ENCODE assay signal across 7 cellular contexts in genomic region chr1:146987502-146987901, GRCh38. TPM values are rescaled to one million over a fixed set of nuclear protein-coding genes. Genes with fewer than 3 reads are reported as not detected.
DNase-seq lines count a peak whose midpoint lies in the region; ATAC-seq and TF ChIP-seq lines count a peak whose summit lies in the region.
"Not testable (repeated sequence)": the region's sequence is repeated elsewhere in the genome, so short reads cannot be mapped to it uniquely, and the experiment has no call there.

No MANE protein-coding gene starts in this region.

- H3K4me3 Mint-ChIP-seq in activated CD4-positive, alpha-beta T cell treated with anti-CD3 and anti-CD28 coated beads for 36 hours; activated CD4-positive, alpha-beta T cell treated with anti-CD3 and anti-CD28 coated beads, Interleukin-2, amount 10 ng/mL, durations not matched to agents 7 days and 5 days; activated T-cell treated with anti-CD3 and anti-CD28 coated beads, Interleukin-2, amount 50 U/mL, for 24 hours; central memory CD8-positive, alpha-beta T cell; memory B cell: not testable (repeated sequence)

- H3K36me3 Mint-ChIP-seq in activated CD4-positive, alpha-beta T cell treated with anti-CD3 and anti-CD28 coated beads for 36 hours (ENCODE audit: low read depth) = peaks cover 11% of the 10 kb centered on the region
- H3K36me3 Mint-ChIP-seq in activated CD4-positive, alpha-beta T cell treated with anti-CD3 and anti-CD28 coated beads, Interleukin-2, amount 10 ng/mL, durations not matched to agents 7 days and 5 days (ENCODE audit: low read depth) = peaks cover 14% of the 10 kb centered on the region
- H3K36me3 Mint-ChIP-seq in activated T-cell treated with anti-CD3 and anti-CD28 coated beads, Interleukin-2, amount 50 U/mL, for 24 hours (ENCODE audit: low read depth) = peaks cover 17% of the 10 kb centered on the region
- H3K36me3 Mint-ChIP-seq in central memory CD8-positive, alpha-beta T cell (ENCODE audit: insufficient read depth) = peaks cover 13% of the 10 kb centered on the region
- not testable (repeated sequence) for H3K36me3 Mint-ChIP-seq in memory B cell

- BruUV-seq in IMR-90 (replicated peaks; lab: Mats Ljungman, UMichigan) = not testable (repeated sequence)

- TF ChIP-seq RAD21 in IMR-90 (IDR thresholded peaks at IDR 0.05; ENCODE audit: low read length) = not testable (repeated sequence)

- not testable (repeated sequence) for H2AK9ac ChIP-seq in IMR-90 (replicated peaks; ENCODE audit: low read depth, low read length, poor library complexity)

- not testable (repeated sequence) for H3K4me1 ChIP-seq in IMR-90 (ENCODE audit: control insufficient read depth, insufficient read depth, low read length)

- H3K9me3 ChIP-seq in IMR-90 (ENCODE audit: control insufficient read depth, insufficient read depth, low read length) = not testable (repeated sequence)

- H4K91ac ChIP-seq in IMR-90 (ENCODE audit: insufficient read depth, low read depth, low read length) = not testable (repeated sequence)

- H2BK120ac ChIP-seq in IMR-90 (ENCODE audit: low read depth, low read length) = not testable (repeated sequence)

- not testable (repeated sequence) for H4K8ac ChIP-seq in IMR-90 (ENCODE audit: low read depth in 2 of 2, low read length in 2 of 2)

- H3K14ac ChIP-seq in IMR-90 (replicated peaks; ENCODE audit: low read depth, low read length) = not testable (repeated sequence)

- DNase-seq in DMS53 (lab: John Stamatoyannopoulos, UW) = peak; percentile 10
- not testable (repeated sequence) for DNase-seq in IMR-90; activated CD4-positive, alpha-beta T cell treated with anti-CD3 and anti-CD28 coated beads for 36 hours; activated CD4-positive, alpha-beta T cell treated with anti-CD3 and anti-CD28 coated beads, Interleukin-2, amount 10 ng/mL, durations not matched to agents 7 days and 5 days; activated T-cell treated with anti-CD3 and anti-CD28 coated beads, Interleukin-2, amount 50 U/mL, for 24 hours; central memory CD8-positive, alpha-beta T cell (ENCODE audit: low spot score in 2 of 2); memory B cell (ENCODE audit: low spot score in 2 of 2)

- H2BK15ac ChIP-seq in IMR-90 (ENCODE audit: low read depth, low read length) = not testable (repeated sequence)

- POLR2A ChIA-PET in IMR-90 (lab: Charles Lee; ENCODE audit: unreplicated experiment); activated CD4-positive, alpha-beta T cell treated with anti-CD3 and anti-CD28 coated beads for 36 hours (lab: Charles Lee); activated CD4-positive, alpha-beta T cell treated with anti-CD3 and anti-CD28 coated beads, Interleukin-2, amount 10 ng/mL, durations not matched to agents 7 days and 5 days (lab: Charles Lee): not testable (repeated sequence)

- H3K18ac ChIP-seq in IMR-90 (ENCODE audit: low read depth, low read length) = not testable (repeated sequence)

- H2AK5ac ChIP-seq in IMR-90 (ENCODE audit: low read depth, low read length) = not testable (repeated sequence)

- ATAC-seq in IMR-90 (ENCODE audit: low read depth); activated CD4-positive, alpha-beta T cell treated with anti-CD3 and anti-CD28 coated beads for 36 hours; central memory CD8-positive, alpha-beta T cell (replicated peaks; ENCODE audit: extremely low read depth, poor library complexity, severe bottlenecking); memory B cell (ENCODE audit: low read depth): not testable (repeated sequence)

- in situ Hi-C loops in IMR-90 (cut with MboI; ENCODE audit: low sequenced_read_pairs) = not testable (repeated sequence)

- dilution Hi-C loops in IMR-90 (cut with HindIII; ENCODE audit: low sequenced_read_pairs, unreplicated experiment) = not testable (repeated sequence)

- H3K27me3 ChIP-seq in IMR-90 (ENCODE audit: control insufficient read depth, insufficient read depth, low read length) = not testable (repeated sequence)

- peak overlapping the region; percentile 11 for H3K27ac Mint-ChIP-seq in activated CD4-positive, alpha-beta T cell treated with anti-CD3 and anti-CD28 coated beads for 36 hours
- peak overlapping the region; percentile 4 for H3K27ac Mint-ChIP-seq in activated CD4-positive, alpha-beta T cell treated with anti-CD3 and anti-CD28 coated beads, Interleukin-2, amount 10 ng/mL, durations not matched to agents 7 days and 5 days
- H3K27ac Mint-ChIP-seq in activated T-cell treated with anti-CD3 and anti-CD28 coated beads, Interleukin-2, amount 50 U/mL, for 24 hours = peak overlapping the region; percentile 2
- peak overlapping the region; percentile 14 for H3K27ac Mint-ChIP-seq in central memory CD8-positive, alpha-beta T cell (ENCODE audit: low read depth)
- H3K27ac Mint-ChIP-seq in memory B cell = peak overlapping the region; percentile 57

- H3K4me3 ChIP-seq in IMR-90 (ENCODE audit: insufficient read depth, low read depth, low read length) = not testable (repeated sequence)

- H3K79me1 ChIP-seq in IMR-90 (ENCODE audit: low read depth in 1 of 2, low read length in 2 of 2) = not testable (repeated sequence)

- H3K23ac ChIP-seq in IMR-90 (ENCODE audit: low read depth, low read length) = not testable (repeated sequence)

- H2AFZ ChIP-seq in IMR-90 (replicated peaks; ENCODE audit: low read length, poor library complexity) = not testable (repeated sequence)

- peak overlapping the region; percentile 82 for H2BK5ac ChIP-seq in IMR-90 (ENCODE audit: low read depth, low read length, poor library complexity, severe bottlenecking)

- H3K27me3 Mint-ChIP-seq in activated CD4-positive, alpha-beta T cell treated with anti-CD3 and anti-CD28 coated beads for 36 hours; activated CD4-positive, alpha-beta T cell treated with anti-CD3 and anti-CD28 coated beads, Interleukin-2, amount 10 ng/mL, durations not matched to agents 7 days and 5 days; activated T-cell treated with anti-CD3 and anti-CD28 coated beads, Interleukin-2, amount 50 U/mL, for 24 hours; central memory CD8-positive, alpha-beta T cell; memory B cell: not testable (repeated sequence)

- not testable (repeated sequence) for H3K9ac ChIP-seq in IMR-90 (ENCODE audit: low read depth, low read length)

- H4K20me1 ChIP-seq in IMR-90 (ENCODE audit: insufficient read depth, low read length) = not testable (repeated sequence)

- not testable (repeated sequence) for TF ChIP-seq POLR2A in IMR-90 (IDR thresholded peaks at IDR 0.05; ENCODE audit: low read depth, low read length)

- H3K4me1 Mint-ChIP-seq in activated CD4-positive, alpha-beta T cell treated with anti-CD3 and anti-CD28 coated beads for 36 hours; activated CD4-positive, alpha-beta T cell treated with anti-CD3 and anti-CD28 coated beads, Interleukin-2, amount 10 ng/mL, durations not matched to agents 7 days and 5 days; activated T-cell treated with anti-CD3 and anti-CD28 coated beads, Interleukin-2, amount 50 U/mL, for 24 hours (ENCODE audit: low read depth); central memory CD8-positive, alpha-beta T cell; memory B cell: not testable (repeated sequence)

- H3K36me3 ChIP-seq in IMR-90 (ENCODE audit: control insufficient read depth, insufficient read depth, low read length) = not testable (repeated sequence)

- H3K4me2 ChIP-seq in IMR-90 (ENCODE audit: low read depth, low read length) = not testable (repeated sequence)

- H2BK20ac ChIP-seq in IMR-90 (ENCODE audit: low read depth, low read length) = not testable (repeated sequence)

- not testable (repeated sequence) for H3K27ac ChIP-seq in IMR-90 (ENCODE audit: insufficient read depth, low read length)

- TF ChIP-seq CTCF in IMR-90 (conservative IDR thresholded peaks at IDR 0.05; ENCODE audit: low read depth, low read length) = not testable (repeated sequence)

- H3K9me1 ChIP-seq in IMR-90 (ENCODE audit: insufficient read depth, low read length) = not testable (repeated sequence)

- intact Hi-C loops in IMR-90 (cut with micrococcal nuclease) = not testable (repeated sequence)
- intact Hi-C loops in activated CD4-positive, alpha-beta T cell treated with anti-CD3 and anti-CD28 coated beads for 36 hours (cut with DNase I, micrococcal nuclease) = loop anchor here in 1 of 2 experiments (10.0 kb wide), 1 partner anchor 277 kb away; no protein-coding TSS in a partner anchor

- not testable (repeated sequence) for H3K9me3 Mint-ChIP-seq in activated CD4-positive, alpha-beta T cell treated with anti-CD3 and anti-CD28 coated beads for 36 hours (ENCODE audit: low read depth); activated CD4-positive, alpha-beta T cell treated with anti-CD3 and anti-CD28 coated beads, Interleukin-2, amount 10 ng/mL, durations not matched to agents 7 days and 5 days; activated T-cell treated with anti-CD3 and anti-CD28 coated beads, Interleukin-2, amount 50 U/mL, for 24 hours; central memory CD8-positive, alpha-beta T cell; memory B cell

- no CpG with 5 or more reads among the region's 2 CpGs for WGBS in IMR-90 (ENCODE audit: extremely low coverage in 2 of 2, insufficient read length in 1 of 2), 2 experiments

- not testable (repeated sequence) for H3K4ac ChIP-seq in IMR-90 (ENCODE audit: low read depth, low read length)

- H3K56ac ChIP-seq in IMR-90 (ENCODE audit: extremely low read depth, insufficient read depth, low read length) = not testable (repeated sequence)

- H4K5ac ChIP-seq in IMR-90 (ENCODE audit: low read depth, low read length) = not testable (repeated sequence)

- CTCF ChIA-PET in IMR-90 (lab: Yijun Ruan, JAX); activated CD4-positive, alpha-beta T cell treated with anti-CD3 and anti-CD28 coated beads for 36 hours (lab: Charles Lee); activated CD4-positive, alpha-beta T cell treated with anti-CD3 and anti-CD28 coated beads, Interleukin-2, amount 10 ng/mL, durations not matched to agents 7 days and 5 days (lab: Charles Lee): not testable (repeated sequence)

RNA-seq across cellular contexts. Expression of gene NBPF12, which starts 49.4 kb away (rescaled TPM):
- 4.2 and 4.8 TPM in 2 replicates for total RNA-seq in IMR-90 (2012; rRNA removed)
- polyA plus RNA-seq in IMR-90 (2012; rRNA removed) = 3.5 and 4.5 TPM in 2 replicates
- polyA plus RNA-seq in IMR-90 (2012; cell fraction: cytosol; rRNA removed) = 1.3 and 1.6 TPM in 2 replicates
- polyA plus RNA-seq in IMR-90 (2012; cell fraction: nucleus; rRNA removed; ENCODE audit: low replicate concordance) = 5.1 and 23.1 TPM in 2 replicates
- 1 to 10 TPM; 8.0 to 8.7 TPM for total RNA-seq in activated CD4-positive, alpha-beta T cell treated with anti-CD3 and anti-CD28 coated beads for 36 hours
- 10 to 100 TPM; 18.0 to 19.0 TPM for total RNA-seq in activated CD4-positive, alpha-beta T cell treated with anti-CD3 and anti-CD28 coated beads, Interleukin-2, amount 10 ng/mL, durations not matched to agents 7 days and 5 days

Comparison
In these comparisons a context has a peak if more than half of its experiments do, and no peak if none do; other contexts are left out.
1. H3K27ac Mint-ChIP-seq: peak in every context shown above with its lines; median percentile 57 in memory B cell; 14 in central memory CD8-positive, alpha-beta T cell; 11 in activated CD4-positive, alpha-beta T cell treated with anti-CD3 and anti-CD28 coated beads for 36 hours; 4 in activated CD4-positive, alpha-beta T cell treated with anti-CD3 and anti-CD28 coated beads, Interleukin-2, amount 10 ng/mL, durations not matched to agents 7 days and 5 days; 2 in activated T-cell treated with anti-CD3 and anti-CD28 coated beads, Interleukin-2, amount 50 U/mL, for 24 hours.